Comparison of ENCODE assay signal across 8 cellular contexts in genomic region chr2:65431417-65432226, GRCh38. TPM values are rescaled to one million over a fixed set of nuclear protein-coding genes. Genes with fewer than 3 reads are reported as not detected.
DNase-seq lines count a peak whose midpoint lies in the region; ATAC-seq lines count a peak whose summit lies in the region.

No MANE protein-coding gene starts in this region.

- H3K4me1 ChIP-seq in CD8-positive, alpha-beta memory T cell (ENCODE audit: insufficient read depth, low read length) = peaks cover 13% of the 10 kb centered on the region
- H3K4me1 ChIP-seq in SJCRH30 (peaks cover 4% of the 10 kb centered on the region; the same call in 1 of the 2 replicates), adipocyte (ENCODE audit: control insufficient read depth, insufficient read depth, low read length) (peaks cover 21% of the 10 kb centered on the region)

- peak; percentile 29 to 67 (median 58) for DNase-seq in CD8-positive, alpha-beta memory T cell
- peak; percentile 44 for DNase-seq in HT-29 (ENCODE audit: low spot score)
- DNase-seq in SJCRH30 = peak; percentile 57 to 68
- peak; percentile 70 for DNase-seq in adipocyte (ENCODE audit: low read depth)
- peak; percentile 50 for DNase-seq in left cardiac atrium
- DNase-seq in posterior vena cava (ENCODE audit: low spot score) = peak; percentile 85
- DNase-seq in inferior parietal cortex (ENCODE audit: extremely low spot score) = no peak

- H3K27me3 ChIP-seq in CD8-positive, alpha-beta memory T cell (ENCODE audit: insufficient read depth, low read length, poor library complexity, severe bottlenecking) = peaks cover 11% of the 10 kb centered on the region
- no peaks in the 10 kb centered on the region for H3K27me3 ChIP-seq in SJCRH30
- H3K27me3 ChIP-seq in adipocyte (replicated peaks; ENCODE audit: control insufficient read depth, insufficient read depth, low read length) = no peaks in the 10 kb centered on the region

- peak overlapping the region; percentile 60 for H3K27ac ChIP-seq in CD8-positive, alpha-beta memory T cell (ENCODE audit: low read depth, low read length)
- H3K27ac ChIP-seq in SJCRH30 = peak overlapping the region; percentile 67

- H3K9ac ChIP-seq in adipocyte (ENCODE audit: low read length) = peak overlapping the region; percentile 91

- no peaks in the 10 kb centered on the region for H3K9me3 Mint-ChIP-seq in CD8-positive, alpha-beta memory T cell

- peaks cover 18 to 26% of the 10 kb centered on the region in 2 donors for H3K27me3 Mint-ChIP-seq in CD8-positive, alpha-beta memory T cell

- ATAC-seq in GM19455 (IDR thresholded peaks at IDR 0.05; ENCODE audit: unreplicated experiment) = peak; percentile 42
- peak; percentile 1 to 2 for ATAC-seq in left cardiac atrium

- intact Hi-C loops in left cardiac atrium (cut with DNase I) = no loop called here
- intact Hi-C loops in posterior vena cava (cut with DNase I) = loop anchor here (2.0 to 10.0 kb wide), 3 partner anchors 123 to 137 kb away; no protein-coding TSS in a partner anchor

- peak overlapping the region in 6 of 8 donors; percentile 75 to 97 (median 84) for H3K27ac Mint-ChIP-seq in CD8-positive, alpha-beta memory T cell

- peak overlapping the region; percentile 89 for H3K4me3 ChIP-seq in CD8-positive, alpha-beta memory T cell (ENCODE audit: low read length)
- H3K4me3 ChIP-seq in SJCRH30 (peak overlapping the region; percentile 96), adipocyte (ENCODE audit: low read length) (peak overlapping the region; percentile 88)

- CTCF ChIA-PET in CD8-positive, alpha-beta memory T cell (lab: Charles Lee) = no interaction called here

- H3K9me3 ChIP-seq in CD8-positive, alpha-beta memory T cell (ENCODE audit: low read length) = no peaks in the 10 kb centered on the region
- H3K9me3 ChIP-seq in SJCRH30 (replicated peaks) (no peaks in the 10 kb centered on the region), adipocyte (ENCODE audit: control insufficient read depth, low read length) (no peaks in the 10 kb centered on the region)

- peaks cover 11 to 26% (median 12%) of the 10 kb centered on the region in 3 donors for H3K4me1 Mint-ChIP-seq in CD8-positive, alpha-beta memory T cell

- peaks cover 0 to 9% (median 0%) of the 10 kb centered on the region in 3 donors for H3K36me3 Mint-ChIP-seq in CD8-positive, alpha-beta memory T cell

- no peaks in the 10 kb centered on the region for H3K36me3 ChIP-seq in CD8-positive, alpha-beta memory T cell (ENCODE audit: insufficient read depth, low read length)
- H3K36me3 ChIP-seq in SJCRH30 = no peaks in the 10 kb centered on the region
- no peaks in the 10 kb centered on the region for H3K36me3 ChIP-seq in adipocyte (ENCODE audit: control insufficient read depth, insufficient read depth, low read length, severe bottlenecking)

- POLR2A ChIA-PET in CD8-positive, alpha-beta memory T cell (lab: Charles Lee) = no interaction called here

- peak overlapping the region; percentile 88 to 97 (median 91) for H3K4me3 Mint-ChIP-seq in CD8-positive, alpha-beta memory T cell

RNA-seq across cellular contexts. Expression of gene SPRED2, which starts 0.8 kb away (rescaled TPM):
- total RNA-seq in CD8-positive, alpha-beta memory T cell = 1 to 10 TPM; 3.0 to 4.0 TPM
- polyA plus RNA-seq in CD8-positive, alpha-beta memory T cell = 1.3 TPM
- total RNA-seq in HT-29 (2014; rRNA removed; shearing (Covaris generic)) = 18.1 and 20.1 TPM in 2 replicates
- total RNA-seq in SJCRH30 (2014; rRNA removed; shearing (Covaris generic)) = 20.8 and 22.3 TPM in 2 replicates
- total RNA-seq in left cardiac atrium = 10 to 100 TPM; 19.8 to 26.4 TPM
- total RNA-seq in posterior vena cava = 10 to 100 TPM; 21.9 to 28.3 TPM

Comparison
In these comparisons a context has a peak if more than half of its experiments do, and no peak if none do; other contexts are left out.
1. intact Hi-C loops: an anchor here in posterior vena cava (2.0 to 10.0 kb wide); none called in left cardiac atrium.